8 cellular contexts compared by ENCODE assay signal in genomic region chr15:43792761-43793493, GRCh38. TPM values are rescaled to one million over a fixed set of nuclear protein-coding genes. Genes with fewer than 3 reads are reported as not detected.
DNase-seq lines count a peak whose midpoint lies in the region; ATAC-seq, FAIRE-seq and TF ChIP-seq lines count a peak whose summit lies in the region.

No MANE protein-coding gene starts in this region.

- TF ChIP-seq RAD21 in GM12878 (IDR thresholded peaks at IDR 0.05; ENCODE audit: insufficient read depth, low read depth, low read length): no peak

- peak; percentile 0; the same call in 2 of the 3 replicates for ATAC-seq in GM12878
- ATAC-seq in stimulated activated memory B cell treated with anti-CD40 and anti-IgM and Interleukin-4, amounts not matched to agents 10 μg/mL and 1 μg/mL and 100 μg/mL, for 72 hours: no peak
- no peak for ATAC-seq in GM19035 (IDR thresholded peaks at IDR 0.05; ENCODE audit: unreplicated experiment)

- no peaks in the 10 kb centered on the region for H3K9me3 Mint-ChIP-seq in stimulated activated memory B cell treated with anti-CD40 and anti-IgM and Interleukin-4, amounts not matched to agents 10 μg/mL and 1 μg/mL and 100 μg/mL, for 72 hours

- H3K4me3 Mint-ChIP-seq in stimulated activated memory B cell treated with anti-CD40 and anti-IgM and Interleukin-4, amounts not matched to agents 10 μg/mL and 1 μg/mL and 100 μg/mL, for 72 hours: peak overlapping the region; percentile 97

- H3K4me1 Mint-ChIP-seq in stimulated activated memory B cell treated with anti-CD40 and anti-IgM and Interleukin-4, amounts not matched to agents 10 μg/mL and 1 μg/mL and 100 μg/mL, for 72 hours: peaks cover 64% of the 10 kb centered on the region

- peaks cover 32% of the 10 kb centered on the region for H3K4me1 ChIP-seq in GM12878 (ENCODE audit: control insufficient read depth, insufficient read depth, low read length)

- H3K4me3 ChIP-seq in GM12875 (ENCODE audit: low read depth, low read length) (peak overlapping the region; percentile 96), GM12878 (peak overlapping the region; percentile 96)

- H3K27ac Mint-ChIP-seq in stimulated activated memory B cell treated with anti-CD40 and anti-IgM and Interleukin-4, amounts not matched to agents 10 μg/mL and 1 μg/mL and 100 μg/mL, for 72 hours: peak overlapping the region; percentile 99

- H3K27me3 Mint-ChIP-seq in stimulated activated memory B cell treated with anti-CD40 and anti-IgM and Interleukin-4, amounts not matched to agents 10 μg/mL and 1 μg/mL and 100 μg/mL, for 72 hours: no peaks in the 10 kb centered on the region

- no peak overlapping the region; the same call in 1 of the 2 replicates for H2AFZ ChIP-seq in GM12878 (ENCODE audit: control insufficient read depth, low read depth, low read length)

- H3K27me3 ChIP-seq in GM12878 (replicated peaks in 1 of 2; ENCODE audit: control insufficient read depth in 2 of 2, insufficient read depth in 2 of 2, low read length in 1 of 2): no peaks in the 10 kb centered on the region

- peak overlapping the region; percentile 99 for H3K27ac ChIP-seq in GM12878 (ENCODE audit: control insufficient read depth, insufficient read depth)

- H3K36me3 ChIP-seq in GM12878 (ENCODE audit: control insufficient read depth in 2 of 2, insufficient read depth in 2 of 2, low read length in 1 of 2): peaks cover 5 to 30% of the 10 kb centered on the region in 2 experiments

- 0 out of 2 replicates have a peak, but pooled peaks have one; percentile 6 for TF ChIP-seq POLR2A in GM12878 (IDR thresholded peaks at IDR 0.05; ENCODE audit: low read depth, low read length)

- H3K36me3 Mint-ChIP-seq in stimulated activated memory B cell treated with anti-CD40 and anti-IgM and Interleukin-4, amounts not matched to agents 10 μg/mL and 1 μg/mL and 100 μg/mL, for 72 hours: peaks cover 49% of the 10 kb centered on the region

- peak overlapping the region; percentile 100 for H3K9ac ChIP-seq in GM12878 (ENCODE audit: control insufficient read depth, insufficient read depth, low read length)

- H3K79me2 ChIP-seq in GM12878 (ENCODE audit: control insufficient read depth, insufficient read depth, low read length): peaks cover 34% of the 10 kb centered on the region

- RAD21 ChIA-PET in GM12878 (lab: Charles Lee; ENCODE audit: unreplicated experiment): interaction anchor here (0.6 to 1.7 kb wide), 6 partner anchors 16 to 53 kb away, joined by 3 to 9 read pairs (median 6); partner anchors contain the start of genes ELL3 and MFAP1

- no peak for TF ChIP-seq CTCF in GM12875 (IDR thresholded peaks at IDR 0.05; ENCODE audit: borderline replicate concordance, insufficient read depth, low read depth, low read length)
- no peak for TF ChIP-seq CTCF in GM12878 (IDR thresholded peaks at IDR 0.05 in 2 of 3, conservative IDR thresholded peaks at IDR 0.05 in 1 of 3; ENCODE audit: control insufficient read depth in 2 of 3, extremely low read depth in 1 of 3, insufficient read depth in 1 of 3, low read depth in 3 of 3, low read length in 3 of 3)

- no peak for FAIRE-seq in GM12878 (lab: Jason Lieb, UNC)

- intact Hi-C loops in GM12878 (cut with micrococcal nuclease; ENCODE audit: unreplicated experiment): loop anchor here (1.0 to 5.0 kb wide), 2 partner anchors 7 to 34 kb away; partner anchors contain the start of genes HYPK, SERINC4 and WDR76

- SMC1A ChIA-PET in GM12878 (lab: Charles Lee; ENCODE audit: uncharacterized antibody, unreplicated experiment): interaction anchor here (1.1 to 9.4 kb wide), 8 partner anchors 11 to 40 kb away, joined by 3 to 129 read pairs (median 4); partner anchors contain the start of genes ELL3 and MFAP1

- in situ Hi-C loops in GM12878 (cut with MboI): loop anchor here (10.0 to 25.0 kb wide), 2 partner anchors 932 to 1531 kb away; partner anchors contain the start of genes GANC and TMEM87A

- DNase-seq in OCI-M1 (lab: John Stamatoyannopoulos, UW): peak; percentile 42
- no peak for DNase-seq in GM12878 (ENCODE audit: low read depth, low spot score)
- peak; percentile 38 for DNase-seq in iris pigment epithelial cell (ENCODE audit: low read depth)
- DNase-seq in NCI-H1436 treated with DMSO at 0.1 percent for 48 hours (lab: John Stamatoyannopoulos, UW): no peak
- no peak for DNase-seq in mesenteric fat pad (ENCODE audit: low spot score)

- no peaks in the 10 kb centered on the region for H3K9me3 ChIP-seq in GM12878 (replicated peaks; ENCODE audit: control insufficient read depth, insufficient read depth, low read length)

- WGBS in GM12878 (ENCODE audit: insufficient coverage, insufficient replicate concordance, low lambda C conversion rate, missing lambda C conversion rate): under 1% methylated on average over 31 of the region's 33 CpGs

- no TSS peak for BruUV-seq in GM12878 (replicated peaks; lab: Mats Ljungman, UMichigan)

- CTCF ChIA-PET in GM12878 (lab: Yijun Ruan, JAX): interaction anchor here (0.6 to 1.5 kb wide), 4 partner anchors 17 to 40 kb away, joined by 3 to 5 read pairs (median 4); partner anchors contain the start of gene ELL3

- POLR2A ChIA-PET in GM12878 (lab: Charles Lee): interaction anchor here (0.6 to 6.5 kb wide), 12 partner anchors 6 to 745 kb away, joined by 3 to 59 read pairs (median 4); partner anchors contain the start of genes ELL3, HYPK, MFAP1 and SERINC4

- H4K20me1 ChIP-seq in GM12878 (ENCODE audit: control insufficient read depth, insufficient read depth): no peaks in the 10 kb centered on the region; the same call in none of the 2 replicates

- peak overlapping the region; percentile 99 for H3K4me2 ChIP-seq in GM12878 (ENCODE audit: control insufficient read depth, insufficient read depth)

- TF ChIP-seq EP300 in GM12878 (IDR thresholded peaks at IDR 0.05; ENCODE audit: borderline replicate concordance in 1 of 2, control insufficient read depth in 1 of 2, low read depth in 2 of 2, low read length in 2 of 2): no peak

RNA-seq across cellular contexts. Expression of gene SERF2, which starts 0.8 kb away (rescaled TPM):
- 275 and 286 TPM in 2 replicates for total RNA-seq in GM12878 (2013; cell fraction: nucleolus; rRNA removed)
- total RNA-seq in GM12878 (2014; rRNA removed) (464 and 511 TPM in 2 replicates), GM12878 (2014; rRNA removed; fragmentation: Illumina TruSeq; extraction: Trizol) (502 and 521 TPM in 2 replicates), GM12878 (2021) (905 and 909 TPM in 2 replicates), mesenteric fat pad (932 TPM)
- polyA plus RNA-seq in GM12878 (2011; ENCODE audit: low read depth): 1,456 TPM
- polyA plus RNA-seq in GM12878 (2011; rRNA removed) (480 and 731 TPM in 2 replicates), GM12878 (2014; fragmentation: Illumina TruSeq; extraction: Trizol) (347 and 1,122 TPM in 2 replicates), GM12878 (2014; fragmentation: Nextera tagmentation; extraction: Ambion mirVana) (1,000 to 10,000 TPM; 4,056 to 4,159 TPM), GM12878 (2014; rRNA removed) (824 and 883 TPM in 2 replicates), GM12878 (2016; fragmentation: Nextera tagmentation; extraction: Ambion mirVana) (1,000 to 10,000 TPM; 1,845 to 1,938 TPM)
- polyA plus RNA-seq in GM12878 (2011; cell fraction: cytosol; rRNA removed): 1,369 and 1,576 TPM in 2 replicates
- polyA plus RNA-seq in GM12878 (2011; cell fraction: nucleus; rRNA removed): 749 and 909 TPM in 2 replicates
- 1,320 and 1,529 TPM in 2 replicates for polyA plus RNA-seq in GM12878 (2012)
- polyA minus RNA-seq in GM12878 (2011; rRNA and poly(A)+ RNA removed): 204 and 377 TPM in 2 replicates
- 120 and 135 TPM in 2 replicates for polyA minus RNA-seq in GM12878 (2011; cell fraction: cytosol; rRNA and poly(A)+ RNA removed)
- 95.4 and 125 TPM in 2 replicates for polyA minus RNA-seq in GM12878 (2011; cell fraction: nucleus; rRNA and poly(A)+ RNA removed)

RNA-seq across cellular contexts. Expression of gene SERINC4, which starts 7.1 kb away (rescaled TPM):
- 0.92 and 1.0 TPM in 2 replicates for total RNA-seq in GM12878 (2013; cell fraction: nucleolus; rRNA removed)
- total RNA-seq in GM12878 (2014; rRNA removed) (0.06 and 0.11 TPM in 2 replicates), GM12878 (2014; rRNA removed; fragmentation: Illumina TruSeq; extraction: Trizol) (0.18 and 0.31 TPM in 2 replicates), GM12878 (2021) (0.13 and 0.15 TPM in 2 replicates), mesenteric fat pad (0.22 TPM)
- polyA plus RNA-seq in GM12878 (2011; ENCODE audit: low read depth): 2.3 TPM
- polyA plus RNA-seq in GM12878 (2011; rRNA removed) (0.78 and 0.96 TPM in 2 replicates), GM12878 (2014; fragmentation: Illumina TruSeq; extraction: Trizol) (0.26 and 1.1 TPM in 2 replicates), GM12878 (2014; fragmentation: Nextera tagmentation; extraction: Ambion mirVana) (under 1 TPM; 0.16 to 0.26 TPM), GM12878 (2014; rRNA removed) (0.06 and 0.26 TPM in 2 replicates), GM12878 (2016; fragmentation: Nextera tagmentation; extraction: Ambion mirVana) (under 1 TPM in 1 of 2 experiments, not detected in 1; 0.21 TPM)
- polyA plus RNA-seq in GM12878 (2011; cell fraction: cytosol; rRNA removed): 1.0 and 1.2 TPM in 2 replicates
- 0.92 and 1.7 TPM in 2 replicates for polyA plus RNA-seq in GM12878 (2011; cell fraction: nucleus; rRNA removed)
- polyA plus RNA-seq in GM12878 (2012): 0.10 TPM in 1 of 2 replicates, not detected in the other
- polyA minus RNA-seq in GM12878 (2011; rRNA and poly(A)+ RNA removed): 0.95 and 1.4 TPM in 2 replicates
- 0.94 TPM in 1 of 2 replicates, not detected in the other for polyA minus RNA-seq in GM12878 (2011; cell fraction: cytosol; rRNA and poly(A)+ RNA removed)
- 0.24 and 0.77 TPM in 2 replicates for polyA minus RNA-seq in GM12878 (2011; cell fraction: nucleus; rRNA and poly(A)+ RNA removed)

RNA-seq across cellular contexts. Expression of gene HYPK, which starts 7.5 kb away (rescaled TPM):
- 49.7 and 51.0 TPM in 2 replicates for total RNA-seq in GM12878 (2013; cell fraction: nucleolus; rRNA removed)
- total RNA-seq in GM12878 (2014; rRNA removed): 11.9 and 13.6 TPM in 2 replicates
- total RNA-seq in GM12878 (2014; rRNA removed; fragmentation: Illumina TruSeq; extraction: Trizol): 8.0 and 9.7 TPM in 2 replicates
- 16.4 and 17.2 TPM in 2 replicates for total RNA-seq in GM12878 (2021)
- 16.2 TPM for polyA plus RNA-seq in GM12878 (2011; ENCODE audit: low read depth)
- 16.2 and 17.9 TPM in 2 replicates for polyA plus RNA-seq in GM12878 (2011; rRNA removed)
- 5.1 and 5.5 TPM in 2 replicates for polyA plus RNA-seq in GM12878 (2011; cell fraction: cytosol; rRNA removed)
- polyA plus RNA-seq in GM12878 (2011; cell fraction: nucleus; rRNA removed): 18.6 and 20.8 TPM in 2 replicates
- 5.7 and 13.1 TPM in 2 replicates for polyA plus RNA-seq in GM12878 (2012)
- polyA plus RNA-seq in GM12878 (2014; fragmentation: Illumina TruSeq; extraction: Trizol): 12.6 and 28.2 TPM in 2 replicates
- 10 to 100 TPM in 1 of 2 experiments, 1 to 10 TPM in 1; 8.6 to 11.0 TPM for polyA plus RNA-seq in GM12878 (2014; fragmentation: Nextera tagmentation; extraction: Ambion mirVana)
- polyA plus RNA-seq in GM12878 (2014; rRNA removed): 20.3 and 23.3 TPM in 2 replicates
- polyA plus RNA-seq in GM12878 (2016; fragmentation: Nextera tagmentation; extraction: Ambion mirVana): 10 to 100 TPM; 35.2 to 38.4 TPM
- 8.0 and 8.6 TPM in 2 replicates for polyA minus RNA-seq in GM12878 (2011; rRNA and poly(A)+ RNA removed)
- 2.5 and 10.2 TPM in 2 replicates for polyA minus RNA-seq in GM12878 (2011; cell fraction: cytosol; rRNA and poly(A)+ RNA removed)
- 10.3 and 12.4 TPM in 2 replicates for polyA minus RNA-seq in GM12878 (2011; cell fraction: nucleus; rRNA and poly(A)+ RNA removed)
- 18.0 TPM for total RNA-seq in mesenteric fat pad

RNA-seq across cellular contexts. Expression of gene ELL3, which starts 16.2 kb away (rescaled TPM):
- 41.3 and 42.1 TPM in 2 replicates for total RNA-seq in GM12878 (2013; cell fraction: nucleolus; rRNA removed)
- total RNA-seq in GM12878 (2014; rRNA removed) (25.4 and 25.6 TPM in 2 replicates), GM12878 (2014; rRNA removed; fragmentation: Illumina TruSeq; extraction: Trizol) (15.3 and 16.2 TPM in 2 replicates), GM12878 (2021) (12.9 and 15.0 TPM in 2 replicates), mesenteric fat pad (2.0 TPM)
- 10.1 TPM for polyA plus RNA-seq in GM12878 (2011; ENCODE audit: low read depth)
- polyA plus RNA-seq in GM12878 (2011; rRNA removed) (23.1 and 29.9 TPM in 2 replicates), GM12878 (2014; fragmentation: Illumina TruSeq; extraction: Trizol) (17.0 and 17.3 TPM in 2 replicates), GM12878 (2014; fragmentation: Nextera tagmentation; extraction: Ambion mirVana) (10 to 100 TPM; 19.6 to 26.4 TPM), GM12878 (2014; rRNA removed) (18.5 and 30.3 TPM in 2 replicates), GM12878 (2016; fragmentation: Nextera tagmentation; extraction: Ambion mirVana) (10 to 100 TPM; 18.8 to 20.8 TPM)
- 22.5 and 35.2 TPM in 2 replicates for polyA plus RNA-seq in GM12878 (2011; cell fraction: cytosol; rRNA removed)
- 53.9 and 91.6 TPM in 2 replicates for polyA plus RNA-seq in GM12878 (2011; cell fraction: nucleus; rRNA removed)
- 10.1 and 10.6 TPM in 2 replicates for polyA plus RNA-seq in GM12878 (2012)
- 44.8 and 52.3 TPM in 2 replicates for polyA minus RNA-seq in GM12878 (2011; rRNA and poly(A)+ RNA removed)
- polyA minus RNA-seq in GM12878 (2011; cell fraction: cytosol; rRNA and poly(A)+ RNA removed): 15.4 and 16.7 TPM in 2 replicates
- polyA minus RNA-seq in GM12878 (2011; cell fraction: nucleus; rRNA and poly(A)+ RNA removed): 35.7 and 42.3 TPM in 2 replicates

RNA-seq across cellular contexts. Expression of gene MFAP1, which starts 31.6 kb away (rescaled TPM):
- 23.9 and 25.1 TPM in 2 replicates for total RNA-seq in GM12878 (2013; cell fraction: nucleolus; rRNA removed)
- total RNA-seq in GM12878 (2014; rRNA removed) (24.5 and 33.1 TPM in 2 replicates), GM12878 (2014; rRNA removed; fragmentation: Illumina TruSeq; extraction: Trizol) (61.5 and 66.1 TPM in 2 replicates), GM12878 (2021) (35.8 and 37.0 TPM in 2 replicates), mesenteric fat pad (17.9 TPM)
- 31.1 TPM for polyA plus RNA-seq in GM12878 (2011; ENCODE audit: low read depth)
- polyA plus RNA-seq in GM12878 (2011; rRNA removed) (43.1 and 57.9 TPM in 2 replicates), GM12878 (2014; fragmentation: Illumina TruSeq; extraction: Trizol) (67.3 and 72.4 TPM in 2 replicates), GM12878 (2014; fragmentation: Nextera tagmentation; extraction: Ambion mirVana) (10 to 100 TPM; 34.9 to 51.6 TPM), GM12878 (2014; rRNA removed) (23.9 and 33.0 TPM in 2 replicates), GM12878 (2016; fragmentation: Nextera tagmentation; extraction: Ambion mirVana) (10 to 100 TPM; 54.8 to 58.6 TPM)
- polyA plus RNA-seq in GM12878 (2011; cell fraction: cytosol; rRNA removed): 26.9 and 28.4 TPM in 2 replicates
- polyA plus RNA-seq in GM12878 (2011; cell fraction: nucleus; rRNA removed): 20.4 and 30.3 TPM in 2 replicates
- 31.3 and 39.7 TPM in 2 replicates for polyA plus RNA-seq in GM12878 (2012)
- polyA minus RNA-seq in GM12878 (2011; rRNA and poly(A)+ RNA removed): 29.1 and 30.1 TPM in 2 replicates
- 11.0 and 18.3 TPM in 2 replicates for polyA minus RNA-seq in GM12878 (2011; cell fraction: cytosol; rRNA and poly(A)+ RNA removed)
- 8.5 and 13.1 TPM in 2 replicates for polyA minus RNA-seq in GM12878 (2011; cell fraction: nucleus; rRNA and poly(A)+ RNA removed)

Comparison
In these comparisons a context has a peak if more than half of its experiments do, and no peak if none do; other contexts are left out.
1. DNase-seq: peak in OCI-M1 (single experiment) and iris pigment epithelial cell (single experiment); none in GM12878 (single experiment), NCI-H1436 treated with DMSO at 0.1 percent for 48 hours (single experiment) and mesenteric fat pad (single experiment).